In the genomic region with DNA sequence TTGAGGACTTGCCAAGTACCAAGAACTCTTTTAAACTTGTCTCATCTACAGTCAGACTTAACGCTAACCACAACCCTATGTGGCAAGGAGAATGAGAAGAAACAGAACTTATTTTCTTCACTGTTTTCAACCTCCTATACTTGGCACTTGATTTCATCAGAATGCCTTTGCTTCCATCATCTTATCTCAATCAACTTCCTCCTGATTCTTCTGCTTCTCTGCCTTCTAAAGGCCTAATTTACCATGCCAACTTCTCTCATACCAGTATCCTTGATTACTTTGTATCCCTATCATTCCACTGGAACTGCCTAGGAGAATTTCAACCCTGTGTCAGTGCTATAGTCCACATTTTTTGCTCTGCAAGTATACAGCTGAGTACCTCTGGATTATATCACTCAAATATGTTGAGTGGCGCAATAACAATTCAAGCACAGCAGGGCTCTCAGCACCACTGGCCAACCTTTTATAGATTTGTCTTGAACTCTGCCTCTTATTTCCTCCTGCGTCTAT, we compare ENCODE assay signal across 21 cellular contexts.
DNase-seq lines count a peak whose midpoint lies in the region; ATAC-seq and TF ChIP-seq lines count a peak whose summit lies in the region.
"Had no signal": no experiment of that assay in that cellular context is flagged by ENCODE, and none has a peak within 500 bp of the region (broad histone marks: within the 10 kb centered on the region; RNA-seq: fewer than 3 reads in every experiment).

No MANE protein-coding gene starts in this region.

- H3K36me3 ChIP-seq in adipocyte (ENCODE audit: control insufficient read depth, insufficient read depth, low read length, severe bottlenecking) (no peaks in the 10 kb centered on the region), mucosa of descending colon (ENCODE audit: low read depth) (no peaks in the 10 kb centered on the region)
- H3K36me3 ChIP-seq: esophagus squamous epithelium had no signal

- H3K9me3 ChIP-seq in adipocyte (ENCODE audit: control insufficient read depth, low read length) (no peaks in the 10 kb centered on the region), mucosa of descending colon (no peaks in the 10 kb centered on the region)
- H3K9me3 ChIP-seq: esophagus squamous epithelium, testis had no signal

- no peaks in the 10 kb centered on the region for H3K4me1 Mint-ChIP-seq in activated T-helper 1 cell treated with anti-CD3 and anti-CD28 coated beads, Interleukin-12 subunit alpha, Interleukin-12 subunit beta, Interleukin-2, Interleukin-4 antibody, amounts not matched to agents 30 ng/mL and 10 ng/mL and 1 ng/mL, durations not matched to agents 14 hours and 24 hours and 36 hours (ENCODE audit: low read depth)
- H3K4me1 Mint-ChIP-seq in activated CD4-positive, alpha-beta memory T cell treated with anti-CD3 and anti-CD28 coated beads for 36 hours (ENCODE audit: low read depth), result no peaks in the 10 kb centered on the region
- H3K4me1 Mint-ChIP-seq: brain; nephron progenitor cell; stimulated activated memory B cell treated with anti-CD40 and anti-IgM and Interleukin-4, amounts not matched to agents 10 μg/mL and 1 μg/mL and 100 μg/mL, for 72 hours had no signal

- H3K9ac ChIP-seq in adipocyte (ENCODE audit: low read length), result no peak overlapping the region

- no peaks in the 10 kb centered on the region for H3K9me3 Mint-ChIP-seq in activated T-helper 1 cell treated with anti-CD3 and anti-CD28 coated beads, Interleukin-12 subunit alpha, Interleukin-12 subunit beta, Interleukin-2, Interleukin-4 antibody, amounts not matched to agents 30 ng/mL and 10 ng/mL and 1 ng/mL, durations not matched to agents 14 hours and 24 hours and 36 hours
- peaks cover 16% of the 10 kb centered on the region for H3K9me3 Mint-ChIP-seq in activated CD4-positive, alpha-beta memory T cell treated with anti-CD3 and anti-CD28 coated beads for 36 hours
- H3K9me3 Mint-ChIP-seq: brain, nephron progenitor cell had no signal

- TF ChIP-seq EP300 in Ishikawa (IDR thresholded peaks at IDR 0.05; ENCODE audit: borderline replicate concordance), result no peak

- no peak for TF ChIP-seq CTCF in mucosa of descending colon (IDR thresholded peaks at IDR 0.05)

- H3K27me3 Mint-ChIP-seq in activated T-helper 1 cell treated with anti-CD3 and anti-CD28 coated beads, Interleukin-12 subunit alpha, Interleukin-12 subunit beta, Interleukin-2, Interleukin-4 antibody, amounts not matched to agents 30 ng/mL and 10 ng/mL and 1 ng/mL, durations not matched to agents 14 hours and 24 hours and 36 hours (ENCODE audit: insufficient read depth), result no peaks in the 10 kb centered on the region
- H3K27me3 Mint-ChIP-seq in activated CD4-positive, alpha-beta memory T cell treated with anti-CD3 and anti-CD28 coated beads for 36 hours, result no peaks in the 10 kb centered on the region
- H3K27me3 Mint-ChIP-seq: brain; stimulated activated memory B cell treated with anti-CD40 and anti-IgM and Interleukin-4, amounts not matched to agents 10 μg/mL and 1 μg/mL and 100 μg/mL, for 72 hours had no signal

- TF ChIP-seq RAD21 in Ishikawa (IDR thresholded peaks at IDR 0.05; ENCODE audit: low read depth), result no peak

- ATAC-seq in mucosa of descending colon, result peak; percentile 16
- ATAC-seq in sciatic nerve, result no peak
- ATAC-seq: Panc1; stimulated activated memory B cell treated with anti-CD40 and anti-IgM and Interleukin-4, amounts not matched to agents 10 μg/mL and 1 μg/mL and 100 μg/mL, for 72 hours; WTC11 had no signal

- POLR2A ChIA-PET in activated CD4-positive, alpha-beta memory T cell treated with anti-CD3 and anti-CD28 coated beads for 36 hours (lab: Charles Lee), result no interaction called here

- intact Hi-C loops in mucosa of descending colon (cut with DNase I, micrococcal nuclease), result no loop called here
- intact Hi-C loops in sciatic nerve (cut with DNase I), result no loop called here
- intact Hi-C loops in activated T-helper 1 cell treated with anti-CD3 and anti-CD28 coated beads, Interleukin-12 subunit alpha, Interleukin-12 subunit beta, Interleukin-2, Interleukin-4 antibody, amounts not matched to agents 30 ng/mL and 10 ng/mL and 1 ng/mL, durations not matched to agents 14 hours and 24 hours and 36 hours (cut with micrococcal nuclease), result no loop called here
- intact Hi-C loops in activated CD4-positive, alpha-beta memory T cell treated with anti-CD3 and anti-CD28 coated beads for 36 hours (cut with micrococcal nuclease), result no loop called here

- H3K4me3 Mint-ChIP-seq in activated T-helper 1 cell treated with anti-CD3 and anti-CD28 coated beads, Interleukin-12 subunit alpha, Interleukin-12 subunit beta, Interleukin-2, Interleukin-4 antibody, amounts not matched to agents 30 ng/mL and 10 ng/mL and 1 ng/mL, durations not matched to agents 14 hours and 24 hours and 36 hours, result no peak overlapping the region
- no peak overlapping the region for H3K4me3 Mint-ChIP-seq in activated CD4-positive, alpha-beta memory T cell treated with anti-CD3 and anti-CD28 coated beads for 36 hours
- H3K4me3 Mint-ChIP-seq: brain; nephron progenitor cell; stimulated activated memory B cell treated with anti-CD40 and anti-IgM and Interleukin-4, amounts not matched to agents 10 μg/mL and 1 μg/mL and 100 μg/mL, for 72 hours; WTC11 had no signal

- CTCF ChIA-PET in activated CD4-positive, alpha-beta memory T cell treated with anti-CD3 and anti-CD28 coated beads for 36 hours (lab: Charles Lee), result no interaction called here

- peaks cover 6% of the 10 kb centered on the region for H3K4me1 ChIP-seq in adipocyte (ENCODE audit: control insufficient read depth, insufficient read depth, low read length)
- H3K4me1 ChIP-seq in mucosa of descending colon (ENCODE audit: low read depth), result no peaks in the 10 kb centered on the region
- H3K4me1 ChIP-seq: testis had no signal

- no peak overlapping the region for H3K27ac Mint-ChIP-seq in activated T-helper 1 cell treated with anti-CD3 and anti-CD28 coated beads, Interleukin-12 subunit alpha, Interleukin-12 subunit beta, Interleukin-2, Interleukin-4 antibody, amounts not matched to agents 30 ng/mL and 10 ng/mL and 1 ng/mL, durations not matched to agents 14 hours and 24 hours and 36 hours
- no peak overlapping the region for H3K27ac Mint-ChIP-seq in activated CD4-positive, alpha-beta memory T cell treated with anti-CD3 and anti-CD28 coated beads for 36 hours
- H3K27ac Mint-ChIP-seq: brain; nephron progenitor cell; stimulated activated memory B cell treated with anti-CD40 and anti-IgM and Interleukin-4, amounts not matched to agents 10 μg/mL and 1 μg/mL and 100 μg/mL, for 72 hours; WTC11 had no signal

- H3K36me3 Mint-ChIP-seq in activated T-helper 1 cell treated with anti-CD3 and anti-CD28 coated beads, Interleukin-12 subunit alpha, Interleukin-12 subunit beta, Interleukin-2, Interleukin-4 antibody, amounts not matched to agents 30 ng/mL and 10 ng/mL and 1 ng/mL, durations not matched to agents 14 hours and 24 hours and 36 hours (ENCODE audit: low read depth), result no peaks in the 10 kb centered on the region
- H3K36me3 Mint-ChIP-seq in activated CD4-positive, alpha-beta memory T cell treated with anti-CD3 and anti-CD28 coated beads for 36 hours, result no peaks in the 10 kb centered on the region
- H3K36me3 Mint-ChIP-seq: brain; stimulated activated memory B cell treated with anti-CD40 and anti-IgM and Interleukin-4, amounts not matched to agents 10 μg/mL and 1 μg/mL and 100 μg/mL, for 72 hours; WTC11 had no signal

- no peaks in the 10 kb centered on the region for H3K27me3 ChIP-seq in adipocyte (replicated peaks; ENCODE audit: control insufficient read depth, insufficient read depth, low read length)
- H3K27me3 ChIP-seq: esophagus squamous epithelium, testis had no signal

- DNase-seq in NOMO-1 (lab: John Stamatoyannopoulos, UW; ENCODE audit: unreplicated experiment in 2 of 2), result peak; percentile 71 to 75
- DNase-seq in adipocyte (ENCODE audit: low read depth), result peak; percentile 73
- DNase-seq in mucosa of descending colon, result no peak
- DNase-seq in sciatic nerve (ENCODE audit: low spot score), result no peak
- DNase-seq in OCI-M2 (lab: John Stamatoyannopoulos, UW; ENCODE audit: unreplicated experiment), result no peak
- no peak for DNase-seq in activated T-helper 1 cell treated with anti-CD3 and anti-CD28 coated beads, Interleukin-12 subunit alpha, Interleukin-12 subunit beta, Interleukin-2, Interleukin-4 antibody, amounts not matched to agents 30 ng/mL and 10 ng/mL and 1 ng/mL, durations not matched to agents 14 hours and 24 hours and 36 hours (ENCODE audit: low spot score)
- DNase-seq in activated CD4-positive, alpha-beta memory T cell treated with anti-CD3 and anti-CD28 coated beads for 36 hours, result no peak
- DNase-seq: activated CD8-positive, alpha-beta memory T cell treated with anti-CD3 and anti-CD28 coated beads, Interleukin-2, amount 50 U/mL, for 4 hours; esophagus squamous epithelium; kidney glomerular epithelial cell; NCI-H1417 treated with DMSO at 0.1 percent for 48 hours; NCI-H2107; NCI-H69; nephron progenitor cell; stimulated activated CD4-positive, alpha-beta T cell treated with anti-CD3 and anti-CD28 coated beads, Interleukin-1b, Interleukin-23, amount 100 ng/mL, for 48 hours; testis had no signal

- H3K4me3 ChIP-seq in adipocyte (ENCODE audit: low read length) (no peak overlapping the region), mucosa of descending colon (no peak overlapping the region)
- H3K4me3 ChIP-seq: esophagus squamous epithelium, testis had no signal

TF ChIP-seq in Ishikawa, 13 proteins besides CTCF, POLR2A, EP300 and RAD21 (continues in another document):
- TF ChIP-seq TCF12 (IDR thresholded peaks at IDR 0.05; ENCODE audit: low read depth), result no peak
- TF ChIP-seq EGR1 (IDR thresholded peaks at IDR 0.05), result no peak

Comparison
In these comparisons a context has a peak if more than half of its experiments do, and no peak if none do; other contexts are left out.
1. DNase-seq: peak in NOMO-1 (2 of 2) and adipocyte (single experiment); none in mucosa of descending colon (0 of 3), sciatic nerve (single experiment), OCI-M2 (single experiment), activated T-helper 1 cell treated with anti-CD3 and anti-CD28 coated beads, Interleukin-12 subunit alpha, Interleukin-12 subunit beta, Interleukin-2, Interleukin-4 antibody, amounts not matched to agents 30 ng/mL and 10 ng/mL and 1 ng/mL, durations not matched to agents 14 hours and 24 hours and 36 hours (single experiment) and activated CD4-positive, alpha-beta memory T cell treated with anti-CD3 and anti-CD28 coated beads for 36 hours (single experiment).